ENCODE assay signal across 10 cellular contexts in the genomic region with DNA sequence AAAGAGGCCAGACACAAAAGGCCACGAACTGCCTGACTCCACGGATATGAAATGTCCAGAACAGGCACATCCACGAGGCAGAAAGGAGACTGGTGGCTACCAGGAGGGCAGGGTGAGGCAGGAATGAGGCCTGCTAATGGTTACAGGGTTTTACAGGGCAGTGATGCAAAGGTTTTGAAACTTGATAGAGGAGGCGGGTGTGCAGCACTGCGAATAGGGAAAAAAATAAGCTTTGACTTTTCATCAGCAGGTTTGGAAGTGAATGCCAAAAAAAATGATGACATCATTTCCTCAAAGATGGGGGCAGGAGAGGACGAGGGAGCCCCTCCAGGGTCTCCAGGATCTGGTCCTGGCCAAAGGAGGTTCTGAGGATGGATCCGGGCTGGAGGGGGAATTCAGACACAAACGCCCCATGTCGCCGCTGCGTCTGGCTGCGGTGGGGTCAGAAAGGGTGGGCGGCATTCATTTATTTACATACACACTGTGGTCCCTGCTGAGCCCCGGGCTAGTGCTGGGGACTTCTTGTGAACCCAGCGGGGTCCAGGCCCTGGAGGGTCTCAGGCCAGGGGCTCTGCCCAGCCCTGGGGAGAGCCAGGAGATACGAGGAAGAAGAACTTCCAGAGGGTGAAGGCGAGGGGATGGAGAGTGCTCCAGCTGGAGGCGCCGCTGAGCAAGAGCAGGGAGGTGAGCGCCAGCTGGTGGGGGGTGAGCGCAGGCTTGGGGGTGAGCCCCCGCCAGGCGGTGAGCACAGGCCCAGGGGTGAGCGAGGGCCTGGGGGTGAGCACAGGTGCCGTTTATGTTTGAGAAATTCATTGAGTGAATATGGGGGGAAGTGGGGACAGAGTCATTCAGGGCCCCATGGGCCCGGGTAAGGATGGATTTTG.
DNase-seq lines count a peak whose midpoint lies in the region; ATAC-seq and TF ChIP-seq lines count a peak whose summit lies in the region.
"Had no signal": no experiment of that assay in that cellular context is flagged by ENCODE, and none has a peak within 500 bp of the region (broad histone marks: within the 10 kb centered on the region; RNA-seq: fewer than 3 reads in every experiment).

No MANE protein-coding gene starts in this region.

- H3K27ac Mint-ChIP-seq in activated CD4-positive, alpha-beta T cell treated with anti-CD3 and anti-CD28 coated beads for 36 hours = peak overlapping the region; percentile 13
- H3K27ac Mint-ChIP-seq in activated T-cell treated with anti-CD3 and anti-CD28 coated beads, Interleukin-2, amount 50 U/mL, for 72 hours = no peak overlapping the region

- H3K36me3 ChIP-seq in breast epithelium = no peaks in the 10 kb centered on the region
- peaks cover 5 to 14% (median 9%) of the 10 kb centered on the region in 3 donors for H3K36me3 ChIP-seq in tibial artery

- CTCF ChIA-PET in activated CD4-positive, alpha-beta T cell treated with anti-CD3 and anti-CD28 coated beads for 36 hours (lab: Charles Lee) = no interaction called here

- no peaks in the 10 kb centered on the region for H3K9me3 ChIP-seq in breast epithelium
- H3K9me3 ChIP-seq in tibial artery = no peaks in the 10 kb centered on the region

- no peaks in the 10 kb centered on the region for H3K9me3 Mint-ChIP-seq in activated CD4-positive, alpha-beta T cell treated with anti-CD3 and anti-CD28 coated beads for 36 hours (ENCODE audit: low read depth)
- no peaks in the 10 kb centered on the region for H3K9me3 Mint-ChIP-seq in activated T-cell treated with anti-CD3 and anti-CD28 coated beads, Interleukin-2, amount 50 U/mL, for 72 hours

- H3K4me3 Mint-ChIP-seq in activated CD4-positive, alpha-beta T cell treated with anti-CD3 and anti-CD28 coated beads for 36 hours = no peak overlapping the region
- H3K4me3 Mint-ChIP-seq in activated T-cell treated with anti-CD3 and anti-CD28 coated beads, Interleukin-2, amount 50 U/mL, for 72 hours = no peak overlapping the region

- intact Hi-C loops in activated CD4-positive, alpha-beta T cell treated with anti-CD3 and anti-CD28 coated beads for 36 hours (cut with DNase I, micrococcal nuclease) = no loop called here
- intact Hi-C loops in breast epithelium (cut with DNase I; ENCODE audit: low total_unique reads) (no loop called here), tibial artery (cut with DNase I; ENCODE audit: low total_unique reads) (loop anchor here (5.0 kb wide), 1 partner anchor 37 kb away; no protein-coding TSS in a partner anchor)

- no peak for TF ChIP-seq CTCF in breast epithelium (IDR thresholded peaks at IDR 0.05)
- no peak for TF ChIP-seq CTCF in tibial artery (IDR thresholded peaks at IDR 0.05)

- peaks cover 52% of the 10 kb centered on the region for H3K4me1 Mint-ChIP-seq in activated CD4-positive, alpha-beta T cell treated with anti-CD3 and anti-CD28 coated beads for 36 hours
- peaks cover 36% of the 10 kb centered on the region for H3K4me1 Mint-ChIP-seq in activated T-cell treated with anti-CD3 and anti-CD28 coated beads, Interleukin-2, amount 50 U/mL, for 72 hours (ENCODE audit: low read depth)

- H3K4me3 ChIP-seq in breast epithelium (no peak overlapping the region), tibial artery (no peak overlapping the region)

- H3K27ac ChIP-seq in breast epithelium (peak overlapping the region; percentile 80 to 82), tibial artery (peak overlapping the region; percentile 39 to 46)

- H3K27me3 ChIP-seq in breast epithelium (no peaks in the 10 kb centered on the region), tibial artery (no peaks in the 10 kb centered on the region)

- no peak for TF ChIP-seq POLR2A in breast epithelium (IDR thresholded peaks at IDR 0.05)

- ATAC-seq in activated CD4-positive, alpha-beta T cell treated with anti-CD3 and anti-CD28 coated beads for 36 hours = no peak
- ATAC-seq in activated T-cell treated with anti-CD3 and anti-CD28 coated beads, Interleukin-2, amount 50 U/mL, for 72 hours (replicated peaks in 1 of 2) = no peak
- ATAC-seq in GM21786 (IDR thresholded peaks at IDR 0.05; ENCODE audit: unreplicated experiment) = no peak

- POLR2A ChIA-PET in activated CD4-positive, alpha-beta T cell treated with anti-CD3 and anti-CD28 coated beads for 36 hours (lab: Charles Lee) = no interaction called here

- H3K4me1 ChIP-seq in breast epithelium (peaks cover 19 to 49% of the 10 kb centered on the region in 2 donors), tibial artery (peaks cover 0 to 73% (median 47%) of the 10 kb centered on the region in 4 donors)

- peaks cover 1% of the 10 kb centered on the region for H3K36me3 Mint-ChIP-seq in activated CD4-positive, alpha-beta T cell treated with anti-CD3 and anti-CD28 coated beads for 36 hours (ENCODE audit: low read depth)
- peaks cover 0 to 2% of the 10 kb centered on the region in 2 donors for H3K36me3 Mint-ChIP-seq in activated T-cell treated with anti-CD3 and anti-CD28 coated beads, Interleukin-2, amount 50 U/mL, for 72 hours (ENCODE audit: insufficient read depth in 2 of 2)

- H3K27me3 Mint-ChIP-seq in activated CD4-positive, alpha-beta T cell treated with anti-CD3 and anti-CD28 coated beads for 36 hours = no peaks in the 10 kb centered on the region
- no peaks in the 10 kb centered on the region for H3K27me3 Mint-ChIP-seq in activated T-cell treated with anti-CD3 and anti-CD28 coated beads, Interleukin-2, amount 50 U/mL, for 72 hours (ENCODE audit: low read depth)

- DNase-seq in activated CD4-positive, alpha-beta T cell treated with anti-CD3 and anti-CD28 coated beads for 36 hours = no peak
- no peak for DNase-seq in activated CD4-positive, alpha-beta T cell treated with anti-CD3 and anti-CD28 coated beads for 48 hours
- DNase-seq in breast epithelium (ENCODE audit: low spot score in 2 of 2) (no peak), lung microvascular endothelial cell (ENCODE audit: low read depth in 2 of 2) (peak; percentile 48 to 56), tibial artery (no peak), SIG-M5 (lab: John Stamatoyannopoulos, UW) (no peak)
- DNase-seq in activated T-cell treated with anti-CD3 and anti-CD28 coated beads, Interleukin-2, amount 50 U/mL, for 72 hours = no peak
- DNase-seq: 8988T, activated gamma-delta T cell treated with Interleukin-2 at 50 U/mL for 16 hours had no signal

Comparison
In these comparisons a context has a peak if more than half of its experiments do, and no peak if none do; other contexts are left out.
1. DNase-seq: peak in lung microvascular endothelial cell (2 of 2); none in activated CD4-positive, alpha-beta T cell treated with anti-CD3 and anti-CD28 coated beads for 36 hours (single experiment), activated CD4-positive, alpha-beta T cell treated with anti-CD3 and anti-CD28 coated beads for 48 hours (single experiment), breast epithelium (0 of 2), tibial artery (0 of 2), SIG-M5 (single experiment) and activated T-cell treated with anti-CD3 and anti-CD28 coated beads, Interleukin-2, amount 50 U/mL, for 72 hours (0 of 2).